8 cellular contexts compared by ENCODE assay signal in the genomic region with DNA sequence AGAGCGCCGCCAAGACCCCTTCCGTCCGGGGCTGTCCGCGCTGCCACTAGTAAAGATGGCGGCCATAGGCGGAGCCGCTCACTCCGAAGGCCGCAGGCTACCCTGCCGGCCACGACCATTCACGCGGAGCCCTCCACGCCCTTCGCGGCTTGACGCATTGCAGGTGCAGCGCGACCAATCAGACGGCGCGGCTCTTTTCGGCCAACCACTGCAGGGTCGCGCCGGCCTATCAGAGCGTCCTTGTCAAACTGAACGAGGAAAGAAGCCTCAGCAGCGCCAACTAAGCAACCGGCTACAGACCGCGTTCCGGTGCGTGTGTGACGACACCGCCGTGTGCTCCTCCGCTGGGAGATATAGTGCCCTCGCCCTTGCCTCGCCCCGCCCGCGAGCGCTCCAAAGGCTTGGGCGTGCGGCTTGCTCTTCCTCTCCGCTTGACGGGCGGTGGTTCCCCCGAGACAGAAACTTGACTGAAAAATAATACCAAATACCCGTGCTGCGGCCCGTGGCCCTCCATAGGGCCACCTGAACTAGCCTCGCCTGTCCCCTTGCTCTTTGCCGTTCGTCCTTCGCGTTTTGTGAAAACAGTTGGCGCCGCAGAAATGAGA. TPM values are rescaled to one million over a fixed set of nuclear protein-coding genes. Genes with fewer than 3 reads are reported as not detected.
DNase-seq lines count a peak whose midpoint lies in the region; ATAC-seq and TF ChIP-seq lines count a peak whose summit lies in the region.

No MANE protein-coding gene starts in this region.

- ATAC-seq in GM21423 (IDR thresholded peaks at IDR 0.05; ENCODE audit: unreplicated experiment): peak; percentile 93

- DNase-seq in DMS 273 (lab: John Stamatoyannopoulos, UW; ENCODE audit: unreplicated experiment): peak; percentile 100
- DNase-seq in activated T-cell treated with anti-CD3 and anti-CD28 coated beads for 24 hours (ENCODE audit: low read depth): peak; percentile 97
- peak; percentile 98 for DNase-seq in stimulated activated CD8-positive, alpha-beta memory T cell treated with anti-CD3 and anti-CD28 coated beads, Interleukin-4, amount 100 ng/mL, for 48 hours

- peak overlapping the region; percentile 86 for H3K27ac ChIP-seq in HUES6 (ENCODE audit: low read depth, low read length)
- peak overlapping the region; percentile 81 for H3K27ac ChIP-seq in OCI-LY1 (ENCODE audit: low read depth, low read length, poor library complexity, severe bottlenecking)
- peak overlapping the region; percentile 99 to 100 for H3K27ac ChIP-seq in esophagus (ENCODE audit: low read depth in 2 of 2, low read length in 1 of 2)
- peak overlapping the region; percentile 99 to 100 for H3K27ac ChIP-seq in mucosa of rectum (ENCODE audit: low read depth in 2 of 2, low read length in 2 of 2)

- no peak for TF ChIP-seq CTCF in OCI-LY1 (IDR thresholded peaks at IDR 0.05; ENCODE audit: low read length)

- H3K27me3 ChIP-seq in HUES6 (ENCODE audit: control insufficient read depth, insufficient read depth, low read length): peaks cover 6% of the 10 kb centered on the region; the same call in 1 of the 2 replicates
- no peaks in the 10 kb centered on the region for H3K27me3 ChIP-seq in OCI-LY1 (ENCODE audit: insufficient read depth, low read length)
- H3K27me3 ChIP-seq in esophagus (ENCODE audit: control insufficient read depth in 1 of 2, insufficient read depth in 2 of 2, low read length in 2 of 2): no peaks in the 10 kb centered on the region
- H3K27me3 ChIP-seq in mucosa of rectum (ENCODE audit: control insufficient read depth in 2 of 2, insufficient read depth in 2 of 2, low read length in 2 of 2): no peaks in the 10 kb centered on the region

- H3K9me2 ChIP-seq in OCI-LY1 (ENCODE audit: low read depth, low read length): no peaks in the 10 kb centered on the region

- peak overlapping the region; percentile 41; the same call in 1 of the 2 replicates for H2AFZ ChIP-seq in OCI-LY1 (ENCODE audit: low read length)

- H3K79me2 ChIP-seq in OCI-LY1 (ENCODE audit: insufficient read depth, low read length): no peaks in the 10 kb centered on the region

- H3K4me3 ChIP-seq in HUES6 (ENCODE audit: low read depth, low read length): peak overlapping the region; percentile 84
- H3K4me3 ChIP-seq in OCI-LY1 (ENCODE audit: low read depth, low read length, poor library complexity, severe bottlenecking): peak overlapping the region; percentile 74
- H3K4me3 ChIP-seq in esophagus (ENCODE audit: low read depth in 1 of 2, low read length in 2 of 2): peak overlapping the region; percentile 49 to 80
- H3K4me3 ChIP-seq in mucosa of rectum (ENCODE audit: low read length in 2 of 2): peak overlapping the region; percentile 78 to 92

- 0% methylated on average over 60 to 62 of the region's 62 CpGs for WGBS in esophagus, 2 donors

- H3K9me3 ChIP-seq in HUES6 (ENCODE audit: control insufficient read depth, insufficient read depth, low read depth, low read length) (no peaks in the 10 kb centered on the region), OCI-LY1 (ENCODE audit: low read length) (no peaks in the 10 kb centered on the region), esophagus (ENCODE audit: control insufficient read depth in 2 of 2, insufficient read depth in 1 of 2, low read depth in 1 of 2, low read length in 1 of 2) (no peaks in the 10 kb centered on the region), mucosa of rectum (ENCODE audit: control insufficient read depth in 2 of 2, low read length in 2 of 2) (no peaks in the 10 kb centered on the region)

- H3K36me3 ChIP-seq in HUES6 (ENCODE audit: control insufficient read depth, insufficient read depth, low read length) (no peaks in the 10 kb centered on the region), OCI-LY1 (ENCODE audit: insufficient read depth, low read length) (no peaks in the 10 kb centered on the region; the same call in 1 of the 2 replicates), esophagus (ENCODE audit: control insufficient read depth in 2 of 2, insufficient read depth in 2 of 2, low read length in 1 of 2) (no peaks in the 10 kb centered on the region), mucosa of rectum (ENCODE audit: control insufficient read depth in 2 of 2, insufficient read depth in 2 of 2, low read length in 2 of 2) (no peaks in the 10 kb centered on the region)

- H4K20me1 ChIP-seq in OCI-LY1 (ENCODE audit: insufficient read depth, low read length): no peaks in the 10 kb centered on the region

- H3K4me1 ChIP-seq in HUES6 (ENCODE audit: control insufficient read depth, insufficient read depth, low read length) (peaks cover 22% of the 10 kb centered on the region), OCI-LY1 (ENCODE audit: insufficient read depth, low read length, severe bottlenecking) (peaks cover 28% of the 10 kb centered on the region), esophagus (ENCODE audit: control insufficient read depth in 2 of 2, insufficient read depth in 2 of 2, low read length in 1 of 2) (no peaks in the 10 kb centered on the region), mucosa of rectum (ENCODE audit: control insufficient read depth in 2 of 2, insufficient read depth in 2 of 2, low read length in 2 of 2) (peaks cover 34 to 40% of the 10 kb centered on the region in 2 donors)

- no peaks in the 10 kb centered on the region for H3F3A ChIP-seq in OCI-LY1 (ENCODE audit: insufficient read depth, low read length)

- H3K9ac ChIP-seq in HUES6 (ENCODE audit: low read length): peak overlapping the region; percentile 88
- H3K9ac ChIP-seq in OCI-LY1 (ENCODE audit: low read length): peak overlapping the region; percentile 90
- peak overlapping the region; percentile 93 to 99 for H3K9ac ChIP-seq in mucosa of rectum (ENCODE audit: low read depth in 1 of 2, low read length in 2 of 2)

- H3K4me2 ChIP-seq in OCI-LY1 (ENCODE audit: low read length): peak overlapping the region; percentile 87

RNA-seq across cellular contexts. Expression of a gene that starts 13.6 kb away (rescaled TPM):
- polyA plus RNA-seq in esophagus: 100 to 1,000 TPM; 487 to 518 TPM

RNA-seq across cellular contexts. Expression of a gene that starts 51.5 kb away (rescaled TPM):
- polyA plus RNA-seq in esophagus: 1 to 10 TPM; 5.4 to 7.4 TPM

Comparison
In these comparisons a context has a peak if more than half of its experiments do, and no peak if none do; other contexts are left out.
1. Peak in every context shown above with its lines: DNase-seq, ATAC-seq, H3K4me3 ChIP-seq and H3K27ac ChIP-seq.